ENCODE assay signal across 13 cellular contexts in the genomic region with DNA sequence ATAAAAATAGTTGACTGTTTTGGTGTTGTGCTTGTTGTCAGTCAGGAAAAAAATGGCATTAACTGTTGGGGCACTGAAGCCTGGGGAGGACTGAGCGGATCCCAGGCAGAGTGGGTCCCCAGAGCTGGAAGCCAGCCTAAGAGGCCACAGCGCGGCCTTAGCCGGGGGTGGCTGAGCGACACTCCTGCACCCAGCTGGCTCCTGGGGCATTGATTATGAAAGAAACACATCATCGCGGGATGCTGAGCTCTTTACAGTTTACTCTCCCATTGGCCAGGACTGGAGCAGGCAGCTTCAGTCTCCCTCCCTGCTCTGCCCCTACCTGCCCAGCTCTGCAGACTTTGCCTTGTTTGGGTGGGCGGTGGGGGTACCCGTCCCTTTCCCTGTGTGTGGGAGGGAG.
A peak's percentile ranks its signal among the peaks of the same experiment; 100 is the strongest.
DNase-seq lines count a peak whose midpoint lies in the region; TF ChIP-seq lines count a peak whose summit lies in the region.
"Had no signal": no experiment of that assay in that cellular context is flagged by ENCODE, and none has a peak within 500 bp of the region (broad histone marks: within the 10 kb centered on the region; RNA-seq: fewer than 3 reads in every experiment).

No MANE protein-coding gene starts in this region.

- no peaks in the 10 kb centered on the region for H3K27me3 ChIP-seq in MM.1S (replicated peaks; ENCODE audit: insufficient read depth, low read length)
- H3K27me3 ChIP-seq in smooth muscle cell (ENCODE audit: low read depth) = no peaks in the 10 kb centered on the region

- H3K36me3 ChIP-seq in MM.1S (replicated peaks; ENCODE audit: insufficient read depth, low read length) (no peaks in the 10 kb centered on the region), smooth muscle cell (ENCODE audit: low read depth) (no peaks in the 10 kb centered on the region)

- H3K27me3 Mint-ChIP-seq in brain = peaks cover 3% of the 10 kb centered on the region

- peak overlapping the region; percentile 73 to 93 (median 87) for H3K27ac Mint-ChIP-seq in brain

- H3K27ac ChIP-seq in MM.1S (ENCODE audit: low read length) = no peak overlapping the region
- H3K27ac ChIP-seq in smooth muscle cell (ENCODE audit: low read depth) = no peak overlapping the region
- H3K27ac ChIP-seq: C4-2B had no signal

- H3K79me2 ChIP-seq in MM.1S (ENCODE audit: low read length) (no peaks in the 10 kb centered on the region), smooth muscle cell (ENCODE audit: low read depth) (no peaks in the 10 kb centered on the region)

- DNase-seq in NCI-H510A treated with DMSO at 0.1 percent for 48 hours (lab: John Stamatoyannopoulos, UW) (peak; percentile 19), NCI-H510A (lab: John Stamatoyannopoulos, UW) (no peak), MV-4-11 (lab: John Stamatoyannopoulos, UW) (peak; percentile 55), inferior parietal cortex (ENCODE audit: extremely low spot score) (no peak), MM.1S (no peak), smooth muscle cell (lab: John Stamatoyannopoulos, UW; ENCODE audit: unreplicated experiment) (no peak)
- DNase-seq: GF-D8, KG1, NCI-H1436 treated with DMSO at 0.1 percent for 48 hours, NCI-H2029 treated with DMSO at 0.1 percent for 48 hours, SW 1271 had no signal

- H3K4me2 ChIP-seq in MM.1S (ENCODE audit: low read depth, low read length) = no peak overlapping the region
- no peak overlapping the region for H3K4me2 ChIP-seq in smooth muscle cell

- H3K9me2 ChIP-seq in MM.1S (replicated peaks; ENCODE audit: insufficient read depth, low read length) = no peaks in the 10 kb centered on the region

- H3K4me1 ChIP-seq in MM.1S (ENCODE audit: low read length) = peaks cover 18% of the 10 kb centered on the region
- peaks cover 7% of the 10 kb centered on the region for H3K4me1 ChIP-seq in smooth muscle cell (ENCODE audit: low read depth)

- H3F3A ChIP-seq in MM.1S (ENCODE audit: insufficient read depth, low read length) (no peaks in the 10 kb centered on the region), smooth muscle cell (ENCODE audit: low read depth) (no peaks in the 10 kb centered on the region)

- H3K9ac ChIP-seq in MM.1S (ENCODE audit: low read length) (no peak overlapping the region), smooth muscle cell (ENCODE audit: low read depth) (no peak overlapping the region)

- H3K4me3 Mint-ChIP-seq in brain = no peak overlapping the region

- peaks cover 89% of the 10 kb centered on the region for H3K4me1 Mint-ChIP-seq in brain

- H3K9me3 Mint-ChIP-seq in brain = no peaks in the 10 kb centered on the region

- H3K36me3 Mint-ChIP-seq in brain = no peaks in the 10 kb centered on the region

- no peaks in the 10 kb centered on the region for H3K9me3 ChIP-seq in MM.1S (replicated peaks; ENCODE audit: insufficient read depth, low read length)
- H3K9me3 ChIP-seq in smooth muscle cell (replicated peaks; ENCODE audit: low read depth) = no peaks in the 10 kb centered on the region

- H3K4me3 ChIP-seq in MM.1S (ENCODE audit: low read length) (no peak overlapping the region), smooth muscle cell (no peak overlapping the region)

- TF ChIP-seq CTCF in brain (conservative IDR thresholded peaks at IDR 0.05) (no peak), MM.1S (IDR thresholded peaks at IDR 0.05; ENCODE audit: low read length) (no peak), smooth muscle cell (IDR thresholded peaks at IDR 0.05; ENCODE audit: borderline replicate concordance, insufficient read depth, poor library complexity, severe bottlenecking) (no peak)

- WGBS in smooth muscle cell (ENCODE audit: low lambda C conversion rate) = 89% methylated on average over 9 of the region's 9 CpGs

- H4K20me1 ChIP-seq in MM.1S (ENCODE audit: insufficient read depth, low read length) = no peaks in the 10 kb centered on the region
- no peaks in the 10 kb centered on the region for H4K20me1 ChIP-seq in smooth muscle cell (ENCODE audit: low read depth)

- H2AFZ ChIP-seq in MM.1S (ENCODE audit: low read length) (no peak overlapping the region), smooth muscle cell (ENCODE audit: low read depth) (no peak overlapping the region)

Comparison
In these comparisons a context has a peak if more than half of its experiments do, and no peak if none do; other contexts are left out.
1. DNase-seq: peak in NCI-H510A treated with DMSO at 0.1 percent for 48 hours (single experiment) and MV-4-11 (single experiment); none in NCI-H510A (single experiment), inferior parietal cortex (single experiment), MM.1S (single experiment) and smooth muscle cell (single experiment).